In the genomic region with DNA sequence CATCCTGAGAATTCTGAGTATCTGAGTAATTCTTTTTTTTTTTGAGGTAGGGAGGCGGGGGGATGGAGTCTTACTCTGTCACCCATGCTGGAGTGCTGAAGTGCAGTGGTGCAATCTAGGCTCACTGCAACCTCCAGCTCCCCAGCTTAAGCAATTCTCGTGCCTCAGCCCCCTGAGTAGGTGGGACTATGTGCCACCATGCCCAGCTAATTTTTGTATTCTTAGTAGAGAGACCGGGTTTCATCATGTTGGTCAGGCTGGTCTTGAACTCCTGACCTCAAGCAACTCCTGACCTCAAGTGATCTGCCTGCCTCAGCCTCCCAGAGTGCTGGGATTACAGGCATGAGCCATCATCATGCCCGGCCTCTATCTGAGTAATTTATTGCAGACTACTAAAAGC, we compare ENCODE assay signal across 26 cellular contexts.
"Had no signal": no experiment of that assay in that cellular context is flagged by ENCODE, and none has a peak within 500 bp of the region (broad histone marks: within the 10 kb centered on the region; RNA-seq: fewer than 3 reads in every experiment).

No MANE protein-coding gene starts in this region.

- H3K27ac ChIP-seq: esophagus muscularis mucosa, prostate gland, right atrium auricular region, thoracic aorta had no signal

- H3K27me3 Mint-ChIP-seq: activated CD8-positive, alpha-beta T cell treated with anti-CD3 and anti-CD28 coated beads for 36 hours; activated naive CD4-positive, alpha-beta T cell treated with anti-CD3 and anti-CD28 coated beads, Interleukin-2, amount 50 U/mL, for 24 hours; dendritic cell treated with granulocyte-macrophage colony-stimulating factor and Interleukin-4, amounts not matched to agents 40 ng/mL and 50 ng/mL, for 4 days; memory B cell; naive B cell had no signal

- FAIRE-seq: endothelial cell of umbilical vein had no signal

- H3K9me3 Mint-ChIP-seq: activated CD8-positive, alpha-beta T cell treated with anti-CD3 and anti-CD28 coated beads for 36 hours; activated naive CD4-positive, alpha-beta T cell treated with anti-CD3 and anti-CD28 coated beads, Interleukin-2, amount 50 U/mL, for 24 hours; activated T-cell treated with anti-CD3 and anti-CD28 coated beads, Interleukin-2, amount 50 U/mL, for 4 hours; dendritic cell treated with granulocyte-macrophage colony-stimulating factor and Interleukin-4, amounts not matched to agents 40 ng/mL and 50 ng/mL, for 4 days; memory B cell; naive B cell; neural crest cell had no signal

- H3K9me3 ChIP-seq: esophagus muscularis mucosa, heart right ventricle, mucosa of descending colon, prostate gland, right atrium auricular region, thoracic aorta, upper lobe of left lung had no signal

- H3K4me3 Mint-ChIP-seq: activated CD8-positive, alpha-beta T cell treated with anti-CD3 and anti-CD28 coated beads for 36 hours; activated naive CD4-positive, alpha-beta T cell treated with anti-CD3 and anti-CD28 coated beads, Interleukin-2, amount 50 U/mL, for 24 hours; activated T-cell treated with anti-CD3 and anti-CD28 coated beads, Interleukin-2, amount 50 U/mL, for 4 hours; dendritic cell treated with granulocyte-macrophage colony-stimulating factor and Interleukin-4, amounts not matched to agents 40 ng/mL and 50 ng/mL, for 4 days; memory B cell; neural crest cell had no signal

- H3K4me1 ChIP-seq: prostate gland, right atrium auricular region had no signal

- DNase-seq: activated CD8-positive, alpha-beta memory T cell treated with anti-CD3 and anti-CD28 coated beads, Interleukin-2, amount 50 U/mL, for 4 hours; activated CD8-positive, alpha-beta T cell treated with anti-CD3 and anti-CD28 coated beads for 36 hours; activated effector memory CD4-positive, alpha-beta T cell treated with Interleukin-2 at 50 U/mL for 16 hours; activated T-cell treated with anti-CD3 and anti-CD28 coated beads, Interleukin-2, amount 50 U/mL, for 4 hours; amniotic stem cell; effector memory CD4-positive, alpha-beta T cell; heart right ventricle; kidney glomerular epithelial cell; left ventricle myocardium superior; mucosa of descending colon; naive B cell; stimulated activated CD4-positive, alpha-beta T cell treated with anti-CD3 and anti-CD28 coated beads, Interleukin-15, amount 100 ng/mL, for 24 hours; stimulated activated CD4-positive, alpha-beta T cell treated with anti-CD3 and anti-CD28 coated beads, Interleukin-2, amount 100 ng/mL, for 48 hours; SW 1271; T-helper 2 cell had no signal

- ATAC-seq: activated CD8-positive, alpha-beta T cell treated with anti-CD3 and anti-CD28 coated beads for 36 hours; activated T-cell treated with anti-CD3 and anti-CD28 coated beads, Interleukin-2, amount 50 U/mL, for 4 hours; heart right ventricle; left ventricle myocardium superior; mucosa of descending colon had no signal

- H3K4me3 ChIP-seq: cardiac muscle cell, esophagus muscularis mucosa, heart right ventricle, mucosa of descending colon, prostate gland, right atrium auricular region, thoracic aorta, upper lobe of left lung had no signal

- H3K27me3 ChIP-seq: cardiac muscle cell, esophagus muscularis mucosa, heart right ventricle, right atrium auricular region, upper lobe of left lung had no signal
